ENCODE assay signal across 8 cellular contexts in genomic region chr6:15365273-15365687, GRCh38.
DNase-seq lines count a peak whose midpoint lies in the region; ATAC-seq and TF ChIP-seq lines count a peak whose summit lies in the region.

No MANE protein-coding gene starts in this region.

- H3K4me3 ChIP-seq in ovary, result no peak overlapping the region

- H3K9me3 Mint-ChIP-seq in activated naive CD4-positive, alpha-beta T cell treated with anti-CD3 and anti-CD28 coated beads, Interleukin-2, amount 50 U/mL, for 72 hours, result no peaks in the 10 kb centered on the region

- no peaks in the 10 kb centered on the region for H3K36me3 ChIP-seq in ovary

- H3K4me1 ChIP-seq in ovary (ENCODE audit: insufficient read depth), result peaks cover 15% of the 10 kb centered on the region

- TF ChIP-seq CTCF in AG09319 (IDR thresholded peaks at IDR 0.05; ENCODE audit: low read depth, low read length) (no peak), ovary (IDR thresholded peaks at IDR 0.05) (no peak)

- H3K27ac Mint-ChIP-seq in activated naive CD4-positive, alpha-beta T cell treated with anti-CD3 and anti-CD28 coated beads, Interleukin-2, amount 50 U/mL, for 72 hours, result peak overlapping the region; percentile 9 to 89

- peak; percentile 41 to 69 for ATAC-seq in activated naive CD4-positive, alpha-beta T cell treated with anti-CD3 and anti-CD28 coated beads, Interleukin-2, amount 50 U/mL, for 72 hours
- ATAC-seq in GM21529 (IDR thresholded peaks at IDR 0.05; ENCODE audit: unreplicated experiment) (no peak), GM19035 (IDR thresholded peaks at IDR 0.05; ENCODE audit: unreplicated experiment) (no peak)

- H3K27me3 ChIP-seq in ovary, result no peaks in the 10 kb centered on the region

- intact Hi-C loops in ovary (cut with DNase I), result no loop called here

- no peak for TF ChIP-seq POLR2A in ovary (IDR thresholded peaks at IDR 0.05)

- TF ChIP-seq EP300 in ovary (IDR thresholded peaks at IDR 0.05), result no peak

- H3K9me3 ChIP-seq in ovary, result no peaks in the 10 kb centered on the region

- H3K36me3 Mint-ChIP-seq in activated naive CD4-positive, alpha-beta T cell treated with anti-CD3 and anti-CD28 coated beads, Interleukin-2, amount 50 U/mL, for 72 hours, result peaks cover 0 to 18% of the 10 kb centered on the region in 2 donors

- WGBS in ovary, 3 donors, result 49 to 61% (median 54%) methylated on average over 13 of the region's 13 CpGs

- DNase-seq in AG09319 (ENCODE audit: extremely low read depth, low read depth), result peak; percentile 58
- DNase-seq in HPDE6-E6E7 (ENCODE audit: extremely low spot score), result peak; percentile 76
- DNase-seq in OCI-M1 (lab: John Stamatoyannopoulos, UW), result peak; percentile 93
- DNase-seq in activated naive CD4-positive, alpha-beta T cell treated with anti-CD3 and anti-CD28 coated beads, Interleukin-2, amount 50 U/mL, for 72 hours (ENCODE audit: low spot score in 2 of 2), result peak in 1 of 2 donors; percentile 45
- DNase-seq in glomerular endothelial cell (ENCODE audit: extremely low read depth, low read depth, low spot score), result peak; percentile 18
- peak in 4 of 5 donors; percentile 16 to 64 (median 42) for DNase-seq in ovary

- H3K27ac ChIP-seq in ovary, result no peak overlapping the region

Comparison
In these comparisons a context has a peak if more than half of its experiments do, and no peak if none do; other contexts are left out.
1. ATAC-seq: peak in activated naive CD4-positive, alpha-beta T cell treated with anti-CD3 and anti-CD28 coated beads, Interleukin-2, amount 50 U/mL, for 72 hours (2 of 2); none in GM21529 (single experiment) and GM19035 (single experiment).